In genomic region chr5:108093186-108093585, GRCh38 we compare ENCODE assay signal across 10 cellular contexts.
A peak's percentile ranks its signal among the peaks of the same experiment; 100 is the strongest.
DNase-seq lines count a peak whose midpoint lies in the region; ATAC-seq and TF ChIP-seq lines count a peak whose summit lies in the region.
"Had no signal": no experiment of that assay in that cellular context is flagged by ENCODE, and none has a peak within 500 bp of the region (broad histone marks: within the 10 kb centered on the region; RNA-seq: fewer than 3 reads in every experiment).

No MANE protein-coding gene starts in this region.

- no peaks in the 10 kb centered on the region for H3K79me2 ChIP-seq in HCT116 (ENCODE audit: insufficient read depth, low read length)

- BruUV-seq in HCT116 (replicated peaks; lab: Mats Ljungman, UMichigan), result no TSS peak

- H3K27ac ChIP-seq in HCT116 (ENCODE audit: low read depth, low read length) (no peak overlapping the region), WERI-Rb-1 (no peak overlapping the region), right lobe of liver (no peak overlapping the region)
- H3K27ac ChIP-seq: vagina had no signal

- TF ChIP-seq POLR2A in HCT116 (IDR thresholded peaks at IDR 0.05; ENCODE audit: borderline replicate concordance, extremely low read depth, insufficient read depth, insufficient read length), result no peak
- no peak for TF ChIP-seq POLR2A in right lobe of liver (IDR thresholded peaks at IDR 0.05)

- H3K27me3 ChIP-seq in HCT116 (ENCODE audit: insufficient read depth, low read length) (no peaks in the 10 kb centered on the region), WERI-Rb-1 (ENCODE audit: insufficient read depth, low read depth, severe bottlenecking) (no peaks in the 10 kb centered on the region), right lobe of liver (no peaks in the 10 kb centered on the region)
- H3K27me3 ChIP-seq: vagina had no signal

- CTCF ChIA-PET in HCT116 (lab: Charles Lee), result no interaction called here

- no peaks in the 10 kb centered on the region for H3K36me3 ChIP-seq in HCT116 (ENCODE audit: control insufficient read depth in 1 of 2, insufficient read depth in 2 of 2, low read length in 2 of 2)
- H3K36me3 ChIP-seq in WERI-Rb-1, result no peaks in the 10 kb centered on the region
- H3K36me3 ChIP-seq in right lobe of liver, result no peaks in the 10 kb centered on the region
- H3K36me3 ChIP-seq: vagina had no signal

- no peak overlapping the region for H2AFZ ChIP-seq in HCT116 (ENCODE audit: low read depth, low read length, poor library complexity, severe bottlenecking)

- no peak overlapping the region for H3K4me3 ChIP-seq in HCT116 (replicated peaks in 1 of 2; ENCODE audit: low read depth in 1 of 2, low read length in 2 of 2)
- H3K4me3 ChIP-seq in WERI-Rb-1 (ENCODE audit: low read depth, low read length), result no peak overlapping the region
- no peak overlapping the region for H3K4me3 ChIP-seq in right lobe of liver
- H3K4me3 ChIP-seq: vagina had no signal

- TF ChIP-seq CTCF in HCT116 (IDR thresholded peaks at IDR 0.05 in 2 of 3, conservative IDR thresholded peaks at IDR 0.05 in 1 of 3; ENCODE audit: borderline replicate concordance in 1 of 3, insufficient read depth in 1 of 3, low read depth in 2 of 3, low read length in 2 of 3) (peak; percentile 12 to 58 (median 55); a peak in 3 of 6 replicates), WERI-Rb-1 (IDR thresholded peaks at IDR 0.05; ENCODE audit: low read depth, low read length) (peak; percentile 40), right lobe of liver (IDR thresholded peaks at IDR 0.05) (peak in 3 of 4 donors; percentile 23 to 36 (median 25))

- no peak overlapping the region for H3K4me2 ChIP-seq in HCT116 (ENCODE audit: low read length)

- H3K9ac ChIP-seq in HCT116 (ENCODE audit: low read length), result no peak overlapping the region

- H3K9me3 ChIP-seq in HCT116 (ENCODE audit: control insufficient read depth in 1 of 2, insufficient read depth in 1 of 2, low read depth in 1 of 2, low read length in 2 of 2), result no peaks in the 10 kb centered on the region
- no peaks in the 10 kb centered on the region for H3K9me3 ChIP-seq in WERI-Rb-1 (ENCODE audit: severe bottlenecking)
- no peaks in the 10 kb centered on the region for H3K9me3 ChIP-seq in right lobe of liver
- H3K9me3 ChIP-seq: vagina had no signal

- H3K9me2 ChIP-seq in HCT116 (ENCODE audit: insufficient read depth), result no peaks in the 10 kb centered on the region

- RAD21 ChIA-PET in HCT116 (lab: Charles Lee; ENCODE audit: low non-redundant PET in 1 of 2, low total read pairs in 2 of 2, uncharacterized antibody in 2 of 2, unreplicated experiment in 2 of 2), result no interaction called here

- WGBS in right lobe of liver (ENCODE audit: insufficient coverage, low coverage, low lambda C conversion rate, missing lambda C conversion rate), result 35% methylated on average over 2 of the region's 2 CpGs

- POLR2A ChIA-PET in HCT116 (lab: Charles Lee), result no interaction called here

- H4K20me1 ChIP-seq in HCT116 (ENCODE audit: insufficient read depth), result no peaks in the 10 kb centered on the region

- DNase-seq in Daoy (ENCODE audit: low read depth), result peak; percentile 23
- DNase-seq in HCT116 (ENCODE audit: low read depth, low spot score), result peak; percentile 6
- no peak for DNase-seq in WERI-Rb-1
- DNase-seq in right lobe of liver, result no peak
- DNase-seq in T-helper 1 cell, result no peak
- DNase-seq in stimulated activated CD4-positive, alpha-beta T cell treated with anti-CD3 and anti-CD28 coated beads, Interleukin-1b, Interleukin-23, amount 100 ng/mL, for 48 hours, result no peak
- DNase-seq: retina had no signal

- no peaks in the 10 kb centered on the region for H3K4me1 ChIP-seq in HCT116 (ENCODE audit: control insufficient read depth in 1 of 2, insufficient read depth in 2 of 2, low read length in 2 of 2)
- no peaks in the 10 kb centered on the region for H3K4me1 ChIP-seq in right lobe of liver
- H3K4me1 ChIP-seq: vagina had no signal

- intact Hi-C loops in HCT116 (cut with micrococcal nuclease) (no loop called here), right lobe of liver (cut with DNase I) (no loop called here)

- TF ChIP-seq RAD21 in HCT116 (IDR thresholded peaks at IDR 0.05; ENCODE audit: low read depth), result peak; percentile 42; the same call in 1 of the 2 replicates

- ATAC-seq in HCT116 (peak; percentile 70), right lobe of liver (no peak), HG02852 (IDR thresholded peaks at IDR 0.05; ENCODE audit: unreplicated experiment) (no peak), GM21528 (IDR thresholded peaks at IDR 0.05; ENCODE audit: low FRiP score, unreplicated experiment) (no peak)

TF ChIP-seq in HCT116, 20 proteins besides CTCF, POLR2A, EP300 and RAD21:
- no peak for TF ChIP-seq ZNF274 (IDR thresholded peaks at IDR 0.05; ENCODE audit: low read depth, low read length)
- no peak for TF ChIP-seq CEBPB (IDR thresholded peaks at IDR 0.05; ENCODE audit: low read depth)
- no peak for TF ChIP-seq JUND (IDR thresholded peaks at IDR 0.05)
- TF ChIP-seq MAX (IDR thresholded peaks at IDR 0.05), result no peak
- TF ChIP-seq CBX3 (IDR thresholded peaks at IDR 0.05; ENCODE audit: low read depth), result no peak
- TF ChIP-seq EZH2phosphoT487 (IDR thresholded peaks at IDR 0.05; ENCODE audit: borderline replicate concordance), result no peak
- TF ChIP-seq SIN3A (IDR thresholded peaks at IDR 0.05; ENCODE audit: low read depth), result no peak
- no peak for TF ChIP-seq SRF (IDR thresholded peaks at IDR 0.05; ENCODE audit: low read depth)
- no peak for TF ChIP-seq TCF7L2 (IDR thresholded peaks at IDR 0.05; ENCODE audit: borderline replicate concordance, extremely low read depth, insufficient read depth, insufficient read length)
TF ChIP-seq in HCT116: peak in this region for 0.

Comparison
In these comparisons a context has a peak if more than half of its experiments do, and no peak if none do; other contexts are left out.
1. DNase-seq: peak in Daoy (single experiment) and HCT116 (single experiment); none in WERI-Rb-1 (single experiment), right lobe of liver (0 of 3), T-helper 1 cell (0 of 5) and stimulated activated CD4-positive, alpha-beta T cell treated with anti-CD3 and anti-CD28 coated beads, Interleukin-1b, Interleukin-23, amount 100 ng/mL, for 48 hours (single experiment).
2. Peak in every context shown above with its lines, with median percentiles within 50 percentile points of each other: CTCF ChIP-seq.